ENCODE assay signal across 8 cellular contexts in genomic region chr22:49959782-49960158, GRCh38. TPM values are rescaled to one million over a fixed set of nuclear protein-coding genes. Genes with fewer than 3 reads are reported as not detected.
DNase-seq lines count a peak whose midpoint lies in the region; ATAC-seq and TF ChIP-seq lines count a peak whose summit lies in the region.

No MANE protein-coding gene starts in this region.

- peak overlapping the region; percentile 90 to 93 for H3K27ac ChIP-seq in thoracic aorta

- no peaks in the 10 kb centered on the region for H3K27me3 ChIP-seq in thoracic aorta (replicated peaks; ENCODE audit: insufficient read depth)

- H3K4me1 Mint-ChIP-seq in brain, result peaks cover 23% of the 10 kb centered on the region

- H3K9me3 ChIP-seq in thoracic aorta, result no peaks in the 10 kb centered on the region

- H3K27ac Mint-ChIP-seq in brain, result peak overlapping the region in 2 of 5 experiments; percentile 65 to 79

- peak overlapping the region; percentile 69 to 81 (median 76) for H3K4me3 Mint-ChIP-seq in brain

- ATAC-seq in left lobe of liver (peak; percentile 20), thoracic aorta (ENCODE audit: insufficient number of reproducible peaks, low FRiP score, low read depth) (no peak)

- H3K4me3 ChIP-seq in thoracic aorta, result peak overlapping the region; percentile 93

- no peak for TF ChIP-seq POLR2A in erythroblast (IDR thresholded peaks at IDR 0.05; ENCODE audit: low read length)

- DNase-seq in stimulated activated CD4-positive, alpha-beta T cell treated with anti-CD3 and anti-CD28 coated beads, Interleukin-15, amount 100 ng/mL, for 24 hours, result peak; percentile 59
- DNase-seq in stimulated activated CD4-positive, alpha-beta T cell treated with anti-CD3 and anti-CD28 coated beads, Interleukin-2, amount 100 ng/mL, for 48 hours, result no peak
- peak; percentile 64 for DNase-seq in LHCN-M2 (ENCODE audit: low read depth)
- DNase-seq in left lobe of liver (ENCODE audit: low spot score), result no peak
- DNase-seq in thoracic aorta (ENCODE audit: low spot score), result no peak
- DNase-seq in RPMI8226, result no peak
- no peak for DNase-seq in erythroblast (lab: John Stamatoyannopoulos, UW)

- no peak for TF ChIP-seq CTCF in brain (conservative IDR thresholded peaks at IDR 0.05)
- no peak for TF ChIP-seq CTCF in thoracic aorta (IDR thresholded peaks at IDR 0.05)

- H3K4me1 ChIP-seq in thoracic aorta (ENCODE audit: control insufficient read depth in 1 of 2, low read depth in 2 of 2), result peaks cover 17 to 34% of the 10 kb centered on the region in 2 donors

- H3K36me3 Mint-ChIP-seq in brain, result peaks cover 8% of the 10 kb centered on the region

- no peaks in the 10 kb centered on the region for H3K9me3 Mint-ChIP-seq in brain

- H3K27me3 Mint-ChIP-seq in brain, result no peaks in the 10 kb centered on the region

- peaks cover 21% of the 10 kb centered on the region for H3K36me3 ChIP-seq in thoracic aorta

RNA-seq across cellular contexts. Expression of gene PIM3, which starts 0.8 kb away (rescaled TPM):
- 30.5 and 30.8 TPM in 2 replicates for total RNA-seq in LHCN-M2 (2014; rRNA removed)
- 8.4 TPM for polyA plus RNA-seq in LHCN-M2 (2012)
- polyA plus RNA-seq in brain (ENCODE audit: insufficient read depth, low read depth, low replicate concordance), result 49.4 TPM
- 36.8 TPM for total RNA-seq in left lobe of liver
- total RNA-seq in thoracic aorta, result 100 to 1,000 TPM in 1 of 2 donors, 10 to 100 TPM in 1; 54.0 to 112 TPM

RNA-seq across cellular contexts. Expression of gene CRELD2, which starts 41.3 kb away (rescaled TPM):
- total RNA-seq in LHCN-M2 (2014; rRNA removed) (71.1 and 91.8 TPM in 2 replicates), left lobe of liver (65.1 TPM), thoracic aorta (10 to 100 TPM; 46.1 to 60.1 TPM)
- 54.1 TPM for polyA plus RNA-seq in LHCN-M2 (2012)
- 18.8 TPM for polyA plus RNA-seq in brain (ENCODE audit: insufficient read depth, low read depth, low replicate concordance)

RNA-seq across cellular contexts. Expression of gene ALG12, which starts 41.5 kb away (rescaled TPM):
- 18.1 and 19.4 TPM in 2 replicates for total RNA-seq in LHCN-M2 (2014; rRNA removed)
- polyA plus RNA-seq in LHCN-M2 (2012), result 14.5 TPM
- 10.8 TPM for polyA plus RNA-seq in brain (ENCODE audit: insufficient read depth, low read depth, low replicate concordance)
- total RNA-seq in left lobe of liver, result 19.1 TPM
- 10 to 100 TPM; 17.4 to 30.1 TPM for total RNA-seq in thoracic aorta

RNA-seq across cellular contexts. Expression of gene IL17REL, which starts 52.8 kb away (rescaled TPM):
- total RNA-seq in LHCN-M2 (2014; rRNA removed) (not detected in 2 replicates), left lobe of liver (not detected), thoracic aorta (not detected)
- not detected for polyA plus RNA-seq in LHCN-M2 (2012)
- not detected for polyA plus RNA-seq in brain (ENCODE audit: insufficient read depth, low read depth, low replicate concordance)

Comparison
In these comparisons a context has a peak if more than half of its experiments do, and no peak if none do; other contexts are left out.
1. DNase-seq: peak in stimulated activated CD4-positive, alpha-beta T cell treated with anti-CD3 and anti-CD28 coated beads, Interleukin-15, amount 100 ng/mL, for 24 hours (single experiment) and LHCN-M2 (single experiment); none in stimulated activated CD4-positive, alpha-beta T cell treated with anti-CD3 and anti-CD28 coated beads, Interleukin-2, amount 100 ng/mL, for 48 hours (0 of 2), left lobe of liver (single experiment), thoracic aorta (single experiment), RPMI8226 (single experiment) and erythroblast (0 of 2).